Comparison of ENCODE assay signal across 9 cellular contexts in the genomic region with DNA sequence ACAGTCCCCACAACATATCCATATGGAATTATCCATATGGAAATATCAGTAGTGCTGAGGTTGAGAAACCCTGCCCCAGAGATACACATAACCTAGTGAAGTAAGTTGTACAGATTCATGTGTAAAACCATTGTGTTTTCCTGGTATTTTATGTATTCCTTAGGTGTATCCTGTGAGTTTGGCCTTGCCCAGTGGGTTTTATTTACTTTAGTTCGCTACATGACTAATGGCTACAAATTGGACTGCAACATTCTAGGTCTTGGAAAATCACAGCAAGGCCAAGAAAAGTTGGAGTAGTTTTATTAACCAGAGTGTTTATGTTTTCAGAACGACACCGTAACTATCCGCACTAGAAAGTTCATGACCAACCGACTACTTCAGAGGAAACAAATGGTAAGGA. TPM values are rescaled to one million over a fixed set of nuclear protein-coding genes. Genes with fewer than 3 reads are reported as not detected.
DNase-seq lines count a peak whose midpoint lies in the region; ATAC-seq, FAIRE-seq and TF ChIP-seq lines count a peak whose summit lies in the region.
"Had no signal": no experiment of that assay in that cellular context is flagged by ENCODE, and none has a peak within 500 bp of the region (broad histone marks: within the 10 kb centered on the region; RNA-seq: fewer than 3 reads in every experiment).

No MANE protein-coding gene starts in this region.

- no peak for TF ChIP-seq CTCF in C4-2B (conservative IDR thresholded peaks at IDR 0.05)
- no peak for TF ChIP-seq CTCF in nephron (IDR thresholded peaks at IDR 0.05; ENCODE audit: unreplicated experiment in 3 of 3)

- peak overlapping the region; percentile 83 for H3K4me3 ChIP-seq in MG63

- ATAC-seq in GM18520 (IDR thresholded peaks at IDR 0.05; ENCODE audit: unreplicated experiment) (no peak), HG02885 (IDR thresholded peaks at IDR 0.05; ENCODE audit: poor library complexity, unreplicated experiment) (no peak), HG03439 (IDR thresholded peaks at IDR 0.05; ENCODE audit: unreplicated experiment) (no peak)

- H3K36me3 Mint-ChIP-seq in nephron (ENCODE audit: low read depth): peaks cover 47% of the 10 kb centered on the region

- peaks cover 59% of the 10 kb centered on the region for H3K36me3 ChIP-seq in MG63

- no peaks in the 10 kb centered on the region for H3K9me3 Mint-ChIP-seq in nephron

- H3K9me3 ChIP-seq in MG63: no peaks in the 10 kb centered on the region

- H3K27me3 Mint-ChIP-seq in nephron (ENCODE audit: low read depth): no peaks in the 10 kb centered on the region

- peak overlapping the region in 2 of 3 experiments; percentile 65 to 84 for H3K27ac Mint-ChIP-seq in nephron

- H3K27ac ChIP-seq in C4-2B: peak overlapping the region; percentile 90; the same call in 1 of the 2 replicates

- no peaks in the 10 kb centered on the region for H3K27me3 ChIP-seq in MG63

- peaks cover 49% of the 10 kb centered on the region for H3K4me1 Mint-ChIP-seq in nephron

- peak overlapping the region; percentile 89 to 96 (median 93) for H3K4me3 Mint-ChIP-seq in nephron

- no peak for DNase-seq in MG63
- DNase-seq in dermis blood vessel endothelial cell: peak; percentile 15
- DNase-seq in frontal cortex (ENCODE audit: low spot score in 2 of 2): no peak
- DNase-seq: NCI-H1105 treated with DMSO at 0.1 percent for 48 hours had no signal

- FAIRE-seq in frontal cortex (lab: Jason Lieb, UNC): no peak

RNA-seq across cellular contexts. Expression of a gene that starts 1.4 kb away (rescaled TPM):
- total RNA-seq in MG63 (2014; rRNA removed; shearing (Covaris generic); ENCODE audit: low replicate concordance): 3,994 and 5,871 TPM in 2 replicates
- total RNA-seq in dermis blood vessel endothelial cell: 2,261 and 2,505 TPM in 2 replicates
- 2,828 TPM for total RNA-seq in frontal cortex

RNA-seq across cellular contexts. Expression of a gene that starts 5.7 kb away (rescaled TPM):
- total RNA-seq in MG63 (2014; rRNA removed; shearing (Covaris generic); ENCODE audit: low replicate concordance): 12.9 and 21.8 TPM in 2 replicates
- total RNA-seq in dermis blood vessel endothelial cell (12.1 and 16.0 TPM in 2 replicates), frontal cortex (39.1 TPM)
